In genomic region chrX:150772150-150772970, GRCh38 we compare ENCODE assay signal across 7 cellular contexts.
A peak's percentile ranks its signal among the peaks of the same experiment; 100 is the strongest.
DNase-seq lines count a peak whose midpoint lies in the region; ATAC-seq and TF ChIP-seq lines count a peak whose summit lies in the region.

No MANE protein-coding gene starts in this region.

- intact Hi-C loops in breast epithelium (cut with DNase I; ENCODE audit: low total_unique reads), result no loop called here

- peak; percentile 93 for ATAC-seq in HG02678 (IDR thresholded peaks at IDR 0.05; ENCODE audit: unreplicated experiment)

- DNase-seq in NCI-H2107 treated with DMSO at 0.1 percent for 48 hours (lab: John Stamatoyannopoulos, UW; ENCODE audit: unreplicated experiment) (peak; percentile 39), breast epithelium (ENCODE audit: low spot score in 2 of 2) (peak; percentile 39 to 72), kidney epithelial cell (ENCODE audit: low read depth) (no peak)
- DNase-seq in stimulated activated CD4-positive, alpha-beta T cell treated with anti-CD3 and anti-CD28 coated beads, Interleukin-2, amount 100 ng/mL, for 4 hours (ENCODE audit: low read depth), result peak; percentile 55

- H3K4me1 ChIP-seq in breast epithelium, result no peaks in the 10 kb centered on the region

- no peak for TF ChIP-seq POLR2A in breast epithelium (IDR thresholded peaks at IDR 0.05)

- peak; percentile 87 for TF ChIP-seq CTCF in GM12875 (IDR thresholded peaks at IDR 0.05; ENCODE audit: borderline replicate concordance, insufficient read depth, low read depth, low read length)
- TF ChIP-seq CTCF in WI38 (IDR thresholded peaks at IDR 0.05; ENCODE audit: low read depth, low read length), result peak; percentile 73
- TF ChIP-seq CTCF in breast epithelium (IDR thresholded peaks at IDR 0.05), result peak; percentile 49 to 72 (median 65)
- peak; percentile 75 for TF ChIP-seq CTCF in kidney epithelial cell (IDR thresholded peaks at IDR 0.05; ENCODE audit: insufficient read depth, low read length, poor library complexity, severe bottlenecking)

- H3K36me3 ChIP-seq in breast epithelium (no peaks in the 10 kb centered on the region), kidney epithelial cell (ENCODE audit: control insufficient read depth, insufficient read depth, low read length) (no peaks in the 10 kb centered on the region)

- H3K9me3 ChIP-seq in breast epithelium, result no peaks in the 10 kb centered on the region

- H3K4me3 ChIP-seq in GM12875 (ENCODE audit: low read depth, low read length), result no peak overlapping the region
- no peak overlapping the region for H3K4me3 ChIP-seq in WI38 (ENCODE audit: low read depth, low read length)
- H3K4me3 ChIP-seq in breast epithelium, result no peak overlapping the region
- no peak overlapping the region for H3K4me3 ChIP-seq in kidney epithelial cell (ENCODE audit: low read depth, low read length)

- no peak overlapping the region for H3K27ac ChIP-seq in breast epithelium

- H3K27me3 ChIP-seq in breast epithelium (peaks cover 0 to 4% of the 10 kb centered on the region in 2 donors), kidney epithelial cell (ENCODE audit: control insufficient read depth, insufficient read depth, low read length) (no peaks in the 10 kb centered on the region)
